1 cellular context compared by ENCODE assay signal in the genomic region with DNA sequence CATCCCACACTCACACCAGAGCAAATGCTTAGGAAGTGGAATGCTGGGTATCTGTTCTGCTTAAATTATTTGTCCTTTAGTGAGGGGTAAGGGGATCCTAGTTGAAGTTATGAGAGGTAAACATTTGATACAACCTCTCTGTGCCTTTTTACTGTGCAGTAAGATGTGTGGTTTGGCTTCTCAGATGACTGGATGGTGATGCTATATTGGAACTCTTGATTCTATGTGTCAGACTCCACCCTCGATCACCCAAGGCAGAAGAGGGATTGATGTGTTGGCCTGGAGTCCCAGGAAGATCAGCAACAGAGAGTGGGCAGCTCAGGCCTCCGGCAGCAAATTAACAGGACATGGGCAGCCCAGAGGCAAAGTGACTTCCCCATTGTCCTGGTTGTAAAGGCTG.
TF ChIP-seq lines count a peak whose summit lies in the region.

No MANE protein-coding gene starts in this region.

TF ChIP-seq in SK-N-SH treated with all-trans-retinoic acid at 6 μM for 48 hours, 23 proteins besides CTCF, POLR2A, EP300 and RAD21 (continued from another document):
- TF ChIP-seq, protein P1, sequence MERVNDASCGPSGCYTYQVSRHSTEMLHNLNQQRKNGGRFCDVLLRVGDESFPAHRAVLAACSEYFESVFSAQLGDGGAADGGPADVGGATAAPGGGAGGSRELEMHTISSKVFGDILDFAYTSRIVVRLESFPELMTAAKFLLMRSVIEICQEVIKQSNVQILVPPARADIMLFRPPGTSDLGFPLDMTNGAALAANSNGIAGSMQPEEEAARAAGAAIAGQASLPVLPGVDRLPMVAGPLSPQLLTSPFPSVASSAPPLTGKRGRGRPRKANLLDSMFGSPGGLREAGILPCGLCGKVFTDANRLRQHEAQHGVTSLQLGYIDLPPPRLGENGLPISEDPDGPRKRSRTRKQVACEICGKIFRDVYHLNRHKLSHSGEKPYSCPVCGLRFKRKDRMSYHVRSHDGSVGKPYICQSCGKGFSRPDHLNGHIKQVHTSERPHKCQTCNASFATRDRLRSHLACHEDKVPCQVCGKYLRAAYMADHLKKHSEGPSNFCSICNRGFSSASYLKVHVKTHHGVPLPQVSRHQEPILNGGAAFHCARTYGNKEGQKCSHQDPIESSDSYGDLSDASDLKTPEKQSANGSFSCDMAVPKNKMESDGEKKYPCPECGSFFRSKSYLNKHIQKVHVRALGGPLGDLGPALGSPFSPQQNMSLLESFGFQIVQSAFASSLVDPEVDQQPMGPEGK (CRISPR knock-in tag; IDR thresholded peaks at IDR 0.05; ENCODE audit: borderline replicate concordance): no peak
TF ChIP-seq in SK-N-SH treated with all-trans-retinoic acid at 6 μM for 48 hours: peak in this region for 0.
